In genomic region chr16:23556881-23557778, GRCh38 we compare ENCODE assay signal across 8 cellular contexts. TPM values are rescaled to one million over a fixed set of nuclear protein-coding genes. Genes with fewer than 3 reads are reported as not detected.
DNase-seq lines count a peak whose midpoint lies in the region; ATAC-seq and TF ChIP-seq lines count a peak whose summit lies in the region.

EARS2 (minus strand) TSS chr16:23557350; CDS start chr16:23557343, 7 bp downstream.
UBFD1 (plus strand) TSS chr16:23557727; CDS start chr16:23557743, 16 bp downstream.

- peak; percentile 69 for TF ChIP-seq POLR2A in right lobe of liver (IDR thresholded peaks at IDR 0.05)

- H3K27me3 Mint-ChIP-seq in CD4-positive, alpha-beta T cell = no peaks in the 10 kb centered on the region

- peak within 1 kb of the TSS; percentile 98 for H3K4me3 Mint-ChIP-seq in CD4-positive, alpha-beta T cell

- DNase-seq in CD4-positive, alpha-beta T cell = peak; percentile 85 to 94 (median 90)
- DNase-seq in NCI-H774 (lab: John Stamatoyannopoulos, UW) (peak; percentile 97), dorsolateral prefrontal cortex (peak; percentile 93 to 97 (median 96)), right lobe of liver (peak; percentile 99 to 100 (median 99))
- peak; percentile 93 to 94 for DNase-seq in activated CD4-positive, alpha-beta T cell treated with anti-CD3 and anti-CD28 coated beads, Interleukin-2, amount 50 U/mL, for 4 hours
- peak; percentile 96 to 97 for DNase-seq in stimulated activated CD4-positive, alpha-beta T cell treated with anti-CD3 and anti-CD28 coated beads, Interleukin-4, amount 100 ng/mL, for 4 hours

- CTCF ChIA-PET in CD4-positive, alpha-beta T cell (lab: Charles Lee) = interaction anchor here (0.8 to 1.8 kb wide), 4 partner anchors 18 to 53 kb away, joined by 3 to 13 read pairs (median 4); partner anchors contain the start of genes GGA2 and NDUFAB1

- peak within 1 kb of the TSS; percentile 77 for H3K27ac ChIP-seq in CD4-positive, alpha-beta T cell (ENCODE audit: low read depth, low read length)
- H3K27ac ChIP-seq in dorsolateral prefrontal cortex (peak within 1 kb of the TSS; percentile 70 to 97 (median 90)), right lobe of liver (peak within 1 kb of the TSS; percentile 55 to 86 (median 76))

- POLR2A ChIA-PET in CD4-positive, alpha-beta T cell (lab: Charles Lee) = interaction anchor here (0.7 to 2.4 kb wide), 5 partner anchors 21 to 84 kb away, joined by 3 to 17 read pairs (median 6); partner anchors contain the start of genes DCTN5, GGA2, NDUFAB1 and PALB2

- intact Hi-C loops in CD4-positive, alpha-beta T cell (cut with DNase I, micrococcal nuclease) = loop anchor here (1.0 to 10.0 kb wide), 6 partner anchors 39 to 1602 kb away; partner anchors contain the start of genes DCTN5 (in 2 of the 2), GGA2 (in 2 of the 2), NDUFAB1 (in 2 of the 2) and PALB2 (in 2 of the 2)
- intact Hi-C loops in dorsolateral prefrontal cortex (cut with DNase I) = loop anchor here (1.0 to 10.0 kb wide), 8 partner anchors 38 to 1550 kb away; partner anchors contain the start of genes COG7 (in 1 of the 2), DCTN5 (in 1 of the 2), GGA2 (in 1 of the 2) and NDUFAB1 (in 1 of the 2)
- intact Hi-C loops in right lobe of liver (cut with DNase I) = no loop called here

- peak within 1 kb of the TSS; percentile 65 to 99 (median 90) for H3K4me3 ChIP-seq in dorsolateral prefrontal cortex
- H3K4me3 ChIP-seq in right lobe of liver = peak within 1 kb of the TSS; percentile 53 to 99 (median 66)

- peaks cover 60% of the 10 kb centered on the region for H3K36me3 Mint-ChIP-seq in CD4-positive, alpha-beta T cell (ENCODE audit: low read depth)

- 4% methylated on average over 15 of the region's 65 CpGs for WGBS in right lobe of liver (ENCODE audit: insufficient coverage, low coverage, low lambda C conversion rate, missing lambda C conversion rate)

- TF ChIP-seq CTCF in CD4-positive, alpha-beta T cell (IDR thresholded peaks at IDR 0.05) = peak; percentile 75
- peak; percentile 73 to 97 (median 90) for TF ChIP-seq CTCF in dorsolateral prefrontal cortex (IDR thresholded peaks at IDR 0.05 in 54 of 56, conservative IDR thresholded peaks at IDR 0.05 in 2 of 56; ENCODE audit: low read depth in 1 of 56, partially characterized antibody in 56 of 56)
- TF ChIP-seq CTCF in right lobe of liver (IDR thresholded peaks at IDR 0.05) = peak; percentile 98 to 99 (median 98)

- H3K9me3 ChIP-seq in CD4-positive, alpha-beta T cell (ENCODE audit: control insufficient read depth, low read length) = no peaks in the 10 kb centered on the region
- H3K9me3 ChIP-seq in right lobe of liver = no peaks in the 10 kb centered on the region

- H3K36me3 ChIP-seq in right lobe of liver = peaks cover 0 to 33% (median 1%) of the 10 kb centered on the region in 4 donors

- peak within 1 kb of the TSS; percentile 96 for H3K27ac Mint-ChIP-seq in CD4-positive, alpha-beta T cell

- peaks cover 41% of the 10 kb centered on the region for H3K4me1 Mint-ChIP-seq in CD4-positive, alpha-beta T cell (ENCODE audit: low read depth)

- no peaks in the 10 kb centered on the region for H3K27me3 ChIP-seq in CD4-positive, alpha-beta T cell (ENCODE audit: control insufficient read depth, insufficient read depth, low read length)
- H3K27me3 ChIP-seq in dorsolateral prefrontal cortex (no peaks in the 10 kb centered on the region), right lobe of liver (no peaks in the 10 kb centered on the region)

- ATAC-seq in CD4-positive, alpha-beta T cell (ENCODE audit: poor library complexity) = peak; percentile 88
- ATAC-seq in GM19397 (IDR thresholded peaks at IDR 0.05; ENCODE audit: unreplicated experiment) = peak; percentile 87
- peak; percentile 86 for ATAC-seq in HG03571 (IDR thresholded peaks at IDR 0.05; ENCODE audit: unreplicated experiment)
- peak; percentile 95 to 97 (median 96) for ATAC-seq in right lobe of liver

- H3K9me3 Mint-ChIP-seq in CD4-positive, alpha-beta T cell = no peaks in the 10 kb centered on the region

- peaks cover 0 to 15% (median 7%) of the 10 kb centered on the region in 4 donors for H3K4me1 ChIP-seq in right lobe of liver

RNA-seq across cellular contexts. Expression of gene EARS2, which starts in this region (rescaled TPM):
- 1 to 10 TPM; 7.9 to 8.0 TPM for total RNA-seq in CD4-positive, alpha-beta T cell
- 10 to 100 TPM; 20.1 to 47.2 (median 31.9) TPM for total RNA-seq in dorsolateral prefrontal cortex
- total RNA-seq in right lobe of liver = 10 to 100 TPM; 14.9 to 47.7 (median 15.9) TPM

RNA-seq across cellular contexts. Expression of gene UBFD1, which starts in this region (rescaled TPM):
- total RNA-seq in CD4-positive, alpha-beta T cell = 10 to 100 TPM; 53.7 to 59.5 TPM
- total RNA-seq in dorsolateral prefrontal cortex (100 to 1,000 TPM in 1 of 120 experiments, 10 to 100 TPM in 119; 43.7 to 103 (median 69.8) TPM), right lobe of liver (10 to 100 TPM; 27.6 to 50.5 (median 37.4) TPM)

Comparison
In these comparisons a context has a peak if more than half of its experiments do, and no peak if none do; other contexts are left out.
1. Peak in every context shown above with its lines: DNase-seq, ATAC-seq, H3K4me3 ChIP-seq and H3K27ac ChIP-seq.
2. intact Hi-C loops: an anchor here in CD4-positive, alpha-beta T cell (1.0 to 10.0 kb wide) and dorsolateral prefrontal cortex (1.0 to 10.0 kb wide); none called in right lobe of liver.